In genomic region chr15:50879016-50879415, GRCh38 we compare ENCODE assay signal across 10 cellular contexts. TPM values are rescaled to one million over a fixed set of nuclear protein-coding genes. Genes with fewer than 3 reads are reported as not detected.
A peak's percentile ranks its signal among the peaks of the same experiment; 100 is the strongest.
DNase-seq lines count a peak whose midpoint lies in the region; ATAC-seq, FAIRE-seq and TF ChIP-seq lines count a peak whose summit lies in the region.
"Had no signal": no experiment of that assay in that cellular context is flagged by ENCODE, and none has a peak within 500 bp of the region (broad histone marks: within the 10 kb centered on the region; RNA-seq: fewer than 3 reads in every experiment).

No MANE protein-coding gene starts in this region.

- FAIRE-seq in small intestine (lab: Jason Lieb, UNC), result no peak

- peak; percentile 65 for DNase-seq in activated CD8-positive, alpha-beta memory T cell treated with anti-CD3 and anti-CD28 coated beads, Interleukin-2, amount 10 ng/mL, durations not matched to agents 7 days and 5 days
- no peak for DNase-seq in activated CD8-positive, alpha-beta memory T cell treated with anti-CD3 and anti-CD28 coated beads, Interleukin-2, amount 50 U/mL, for 4 hours
- DNase-seq in MM.1S (peak; percentile 84), small intestine (peak; percentile 62), caudate nucleus (lab: John Stamatoyannopoulos, UW) (no peak), NCI-H748 treated with DMSO at 0.1 percent for 48 hours (lab: John Stamatoyannopoulos, UW) (no peak), BE2C (no peak)

- H3K36me3 ChIP-seq in MM.1S (replicated peaks; ENCODE audit: insufficient read depth, low read length) (no peaks in the 10 kb centered on the region), small intestine (ENCODE audit: control insufficient read depth in 2 of 2, insufficient read depth in 2 of 2, low read length in 2 of 2) (no peaks in the 10 kb centered on the region), BE2C (no peaks in the 10 kb centered on the region)
- H3K36me3 ChIP-seq: cardiac muscle cell had no signal

- no peaks in the 10 kb centered on the region for H3K9me2 ChIP-seq in MM.1S (replicated peaks; ENCODE audit: insufficient read depth, low read length)

- ATAC-seq in activated CD8-positive, alpha-beta memory T cell treated with anti-CD3 and anti-CD28 coated beads, Interleukin-2, amount 10 ng/mL, durations not matched to agents 7 days and 5 days, result peak; percentile 72
- ATAC-seq in HG02623 (IDR thresholded peaks at IDR 0.05; ENCODE audit: unreplicated experiment), result peak; percentile 45

- peaks cover 3% of the 10 kb centered on the region for H3K36me3 Mint-ChIP-seq in activated CD8-positive, alpha-beta memory T cell treated with anti-CD3 and anti-CD28 coated beads, Interleukin-2, amount 10 ng/mL, durations not matched to agents 7 days and 5 days

- no peaks in the 10 kb centered on the region for H3K9me3 Mint-ChIP-seq in activated CD8-positive, alpha-beta memory T cell treated with anti-CD3 and anti-CD28 coated beads, Interleukin-2, amount 10 ng/mL, durations not matched to agents 7 days and 5 days (ENCODE audit: low read depth)

- no peaks in the 10 kb centered on the region for H3K79me2 ChIP-seq in MM.1S (ENCODE audit: low read length)

- H3K4me1 ChIP-seq in MM.1S (ENCODE audit: low read length) (peaks cover 41% of the 10 kb centered on the region), small intestine (ENCODE audit: control insufficient read depth in 2 of 2, insufficient read depth in 1 of 2, low read depth in 1 of 2, low read length in 1 of 2) (peaks cover 0 to 3% of the 10 kb centered on the region in 2 donors), BE2C (no peaks in the 10 kb centered on the region)

- CTCF ChIA-PET in activated CD8-positive, alpha-beta memory T cell treated with anti-CD3 and anti-CD28 coated beads, Interleukin-2, amount 10 ng/mL, durations not matched to agents 7 days and 5 days (lab: Charles Lee), result interaction anchor here (0.6 to 1.0 kb wide), 4 partner anchors 31 to 203 kb away, joined by 3 read pairs; no protein-coding TSS in a partner anchor

- H3K27ac ChIP-seq in MM.1S (ENCODE audit: low read length) (peak overlapping the region; percentile 23; the same call in 1 of the 2 replicates), small intestine (ENCODE audit: low read depth in 1 of 2, low read length in 1 of 2) (peak overlapping the region in 1 of 2 donors; percentile 30), caudate nucleus (ENCODE audit: low read depth, low read length) (no peak overlapping the region)
- H3K27ac ChIP-seq: cardiac muscle cell, HL-60 had no signal

- peak overlapping the region; percentile 36 for H3K4me3 Mint-ChIP-seq in activated CD8-positive, alpha-beta memory T cell treated with anti-CD3 and anti-CD28 coated beads, Interleukin-2, amount 10 ng/mL, durations not matched to agents 7 days and 5 days

- H3K9ac ChIP-seq in MM.1S (ENCODE audit: low read length), result no peak overlapping the region

- H3K27me3 Mint-ChIP-seq in activated CD8-positive, alpha-beta memory T cell treated with anti-CD3 and anti-CD28 coated beads, Interleukin-2, amount 10 ng/mL, durations not matched to agents 7 days and 5 days, result no peaks in the 10 kb centered on the region

- H3K4me2 ChIP-seq in MM.1S (ENCODE audit: low read depth, low read length), result peak overlapping the region; percentile 15; the same call in 1 of the 2 replicates

- H3K27me3 ChIP-seq in MM.1S (replicated peaks; ENCODE audit: insufficient read depth, low read length) (no peaks in the 10 kb centered on the region), small intestine (ENCODE audit: control insufficient read depth in 2 of 2, insufficient read depth in 2 of 2, low read length in 2 of 2) (no peaks in the 10 kb centered on the region), BE2C (peaks cover 5% of the 10 kb centered on the region; the same call in 1 of the 2 replicates)
- H3K27me3 ChIP-seq: cardiac muscle cell had no signal

- H4K20me1 ChIP-seq in MM.1S (ENCODE audit: insufficient read depth, low read length), result no peaks in the 10 kb centered on the region

- H2AFZ ChIP-seq in MM.1S (ENCODE audit: low read length), result no peak overlapping the region

- TF ChIP-seq CTCF in MM.1S (IDR thresholded peaks at IDR 0.05; ENCODE audit: low read length) (no peak), BE2C (IDR thresholded peaks at IDR 0.05; ENCODE audit: low read depth, low read length) (no peak)

- WGBS in small intestine, 3 donors, result 5 to 33% (median 14%) methylated on average over 2 of the region's 2 CpGs

- H3K4me3 ChIP-seq in MM.1S (ENCODE audit: low read length) (no peak overlapping the region), small intestine (ENCODE audit: low read depth in 1 of 2, low read length in 2 of 2) (no peak overlapping the region), BE2C (ENCODE audit: low read depth, low read length) (no peak overlapping the region)
- H3K4me3 ChIP-seq: cardiac muscle cell had no signal

- no peaks in the 10 kb centered on the region for H3K9me3 ChIP-seq in MM.1S (replicated peaks; ENCODE audit: insufficient read depth, low read length)
- no peaks in the 10 kb centered on the region for H3K9me3 ChIP-seq in small intestine (ENCODE audit: control insufficient read depth, low read depth)
- H3K9me3 ChIP-seq in BE2C, result no peaks in the 10 kb centered on the region

- H3K4me1 Mint-ChIP-seq in activated CD8-positive, alpha-beta memory T cell treated with anti-CD3 and anti-CD28 coated beads, Interleukin-2, amount 10 ng/mL, durations not matched to agents 7 days and 5 days, result peaks cover 68% of the 10 kb centered on the region

- peak overlapping the region; percentile 86 for H3K27ac Mint-ChIP-seq in activated CD8-positive, alpha-beta memory T cell treated with anti-CD3 and anti-CD28 coated beads, Interleukin-2, amount 10 ng/mL, durations not matched to agents 7 days and 5 days

- H3F3A ChIP-seq in MM.1S (ENCODE audit: insufficient read depth, low read length), result peaks cover 22% of the 10 kb centered on the region

RNA-seq across cellular contexts. Expression of gene AP4E1, which starts 29.5 kb away (rescaled TPM):
- total RNA-seq in activated CD8-positive, alpha-beta memory T cell treated with anti-CD3 and anti-CD28 coated beads, Interleukin-2, amount 10 ng/mL, durations not matched to agents 7 days and 5 days, result 10 to 100 TPM; 14.7 to 18.4 TPM
- polyA plus RNA-seq in small intestine, result 1 to 10 TPM; 3.0 to 3.8 (median 3.5) TPM
- polyA plus RNA-seq in BE2C (2012; ENCODE audit: insufficient read depth, insufficient read length, low read depth), result 3.5 TPM

Comparison
In these comparisons a context has a peak if more than half of its experiments do, and no peak if none do; other contexts are left out.
1. DNase-seq: peak in activated CD8-positive, alpha-beta memory T cell treated with anti-CD3 and anti-CD28 coated beads, Interleukin-2, amount 10 ng/mL, durations not matched to agents 7 days and 5 days (single experiment), MM.1S (single experiment) and small intestine (single experiment); none in activated CD8-positive, alpha-beta memory T cell treated with anti-CD3 and anti-CD28 coated beads, Interleukin-2, amount 50 U/mL, for 4 hours (single experiment), caudate nucleus (0 of 61), NCI-H748 treated with DMSO at 0.1 percent for 48 hours (single experiment) and BE2C (single experiment).